ENCODE assay signal across 11 cellular contexts in the genomic region with DNA sequence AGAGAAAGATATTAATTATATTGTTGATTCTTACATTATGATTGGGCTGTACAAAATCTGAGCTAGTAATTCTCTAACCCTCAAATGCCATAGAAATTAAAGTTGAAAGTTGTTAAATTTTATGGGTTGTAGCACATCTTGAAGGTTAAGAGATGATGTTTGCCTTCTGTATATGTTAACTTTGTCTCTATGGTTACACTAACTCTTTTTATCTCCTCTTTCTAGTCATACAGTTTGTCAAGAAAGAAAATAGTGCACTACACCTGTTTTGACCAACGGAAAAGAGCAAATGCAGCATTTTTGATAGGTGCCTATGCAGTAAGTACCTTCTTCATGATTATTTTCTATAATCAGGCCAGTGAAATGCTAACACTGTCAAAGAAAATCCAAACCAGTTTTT.
"Had no signal": no experiment of that assay in that cellular context is flagged by ENCODE, and none has a peak within 500 bp of the region (broad histone marks: within the 10 kb centered on the region; RNA-seq: fewer than 3 reads in every experiment).

No MANE protein-coding gene starts in this region.

- H3K27ac Mint-ChIP-seq: WTC11 had no signal

- H3K4me3 ChIP-seq: dorsolateral prefrontal cortex, pancreas had no signal

- H3K4me3 Mint-ChIP-seq: WTC11 had no signal

- H3K36me3 Mint-ChIP-seq: WTC11 had no signal

- DNase-seq: activated CD4-positive, alpha-beta T cell treated with anti-CD3 and anti-CD28 coated beads for 48 hours; activated gamma-delta T cell; dorsolateral prefrontal cortex; hippocampal formation; pancreas; stimulated activated CD4-positive, alpha-beta T cell treated with anti-CD3 and anti-CD28 coated beads, Interleukin-12 subunit alpha, Interleukin-12 subunit beta, amount 100 ng/mL, for 4 hours; stimulated activated CD4-positive, alpha-beta T cell treated with anti-CD3 and anti-CD28 coated beads, Interleukin-2, amount 100 ng/mL, for 24 hours had no signal

- H3K27ac ChIP-seq: dorsolateral prefrontal cortex, pancreas had no signal

- H3K4me1 ChIP-seq: pancreas had no signal

- H3K9me3 ChIP-seq: pancreas had no signal

- H3K27me3 ChIP-seq: dorsolateral prefrontal cortex, pancreas had no signal

- H3K36me3 ChIP-seq: pancreas had no signal

- H3K9me3 Mint-ChIP-seq: WTC11 had no signal

- ATAC-seq: esophagus mucosa, left lobe of liver, pancreas, SK-N-SH treated with all-trans-retinoic acid at 6 μM for 48 hours, WTC11 had no signal
